In genomic region chr4:168609369-168609768, GRCh38 we compare ENCODE assay signal across 18 cellular contexts.
A peak's percentile ranks its signal among the peaks of the same experiment; 100 is the strongest.
DNase-seq lines count a peak whose midpoint lies in the region; ATAC-seq and TF ChIP-seq lines count a peak whose summit lies in the region.
"Had no signal": no experiment of that assay in that cellular context is flagged by ENCODE, and none has a peak within 500 bp of the region (broad histone marks: within the 10 kb centered on the region; RNA-seq: fewer than 3 reads in every experiment).

No MANE protein-coding gene starts in this region.

- H3K4me1 ChIP-seq in A673 (ENCODE audit: insufficient read depth, low read length, poor library complexity, severe bottlenecking) = peaks cover 86% of the 10 kb centered on the region
- peaks cover 25% of the 10 kb centered on the region for H3K4me1 ChIP-seq in IMR-90 (ENCODE audit: control insufficient read depth, insufficient read depth, low read length)
- H3K4me1 ChIP-seq in neuronal stem cell (ENCODE audit: control insufficient read depth in 2 of 2, insufficient read depth in 1 of 2, low read depth in 1 of 2, low read length in 2 of 2) = peaks cover 11 to 12% of the 10 kb centered on the region in 2 donors
- H3K4me1 ChIP-seq in breast epithelium = no peaks in the 10 kb centered on the region

- no peaks in the 10 kb centered on the region for H3K9me3 ChIP-seq in A673 (ENCODE audit: low read depth, low read length, poor library complexity, severe bottlenecking)
- no peaks in the 10 kb centered on the region for H3K9me3 ChIP-seq in IMR-90 (ENCODE audit: control insufficient read depth, insufficient read depth, low read length)
- no peaks in the 10 kb centered on the region for H3K9me3 ChIP-seq in neuronal stem cell (replicated peaks in 1 of 2; ENCODE audit: control insufficient read depth in 2 of 2, insufficient read depth in 1 of 2, low read depth in 1 of 2, low read length in 2 of 2)
- no peaks in the 10 kb centered on the region for H3K9me3 ChIP-seq in breast epithelium
- H3K9me3 ChIP-seq: A549 had no signal

- H3K27ac ChIP-seq in A673 (ENCODE audit: low read depth, low read length, poor library complexity, severe bottlenecking) = peak overlapping the region; percentile 86
- H3K27ac ChIP-seq in IMR-90 (ENCODE audit: insufficient read depth, low read length) = no peak overlapping the region
- H3K27ac ChIP-seq in neuronal stem cell (replicated peaks; ENCODE audit: low read length) = no peak overlapping the region
- no peak overlapping the region for H3K27ac ChIP-seq in breast epithelium
- H3K27ac ChIP-seq: GM23248 had no signal

- POLR2A ChIA-PET in A673 (lab: Charles Lee; ENCODE audit: low non-redundant PET) (interaction anchor here (0.6 kb wide), 1 partner anchor 15 kb away, joined by 5 read pairs; no protein-coding TSS in a partner anchor), IMR-90 (lab: Charles Lee; ENCODE audit: unreplicated experiment) (interaction anchor here (0.5 to 0.7 kb wide), 2 partner anchors 20 to 79 kb away, joined by 4 to 9 read pairs; no protein-coding TSS in a partner anchor)

- intact Hi-C loops in A673 (cut with micrococcal nuclease; ENCODE audit: unreplicated experiment) = no loop called here
- intact Hi-C loops in IMR-90 (cut with micrococcal nuclease) = no loop called here
- intact Hi-C loops in breast epithelium (cut with DNase I; ENCODE audit: low total_unique reads) = no loop called here

- no peak for TF ChIP-seq RAD21 in IMR-90 (IDR thresholded peaks at IDR 0.05; ENCODE audit: low read length)

- H3K4me3 ChIP-seq in A673 (ENCODE audit: low read depth, low read length, poor library complexity, severe bottlenecking) (no peak overlapping the region), IMR-90 (ENCODE audit: insufficient read depth, low read depth, low read length) (no peak overlapping the region), neuronal stem cell (ENCODE audit: low read length in 2 of 2) (no peak overlapping the region), breast epithelium (no peak overlapping the region)
- H3K4me3 ChIP-seq: A549, GM23248 had no signal

- no peak overlapping the region for H2BK15ac ChIP-seq in IMR-90 (ENCODE audit: low read depth, low read length)
- H2BK15ac ChIP-seq in neuronal stem cell (ENCODE audit: low read length) = no peak overlapping the region

- DNase-seq in A673 (ENCODE audit: low spot score) (no peak), IMR-90 (no peak), neuronal stem cell (ENCODE audit: low spot score) (no peak), glomerular visceral epithelial cell (ENCODE audit: extremely low spot score) (no peak), DMS 273 treated with DMSO at 0.1 percent for 48 hours (lab: John Stamatoyannopoulos, UW) (no peak), breast epithelium (ENCODE audit: low spot score in 2 of 2) (no peak)
- DNase-seq: 8988T; C1 segment of cervical spinal cord; Calu3; CD4-positive, alpha-beta memory T cell; COR-L47; DMS153; DND-41; GM23248; H9; HFFc6 had no signal

- H2AK9ac ChIP-seq in IMR-90 (replicated peaks; ENCODE audit: low read depth, low read length, poor library complexity) = no peak overlapping the region

- H2BK120ac ChIP-seq in IMR-90 (ENCODE audit: low read depth, low read length) = peak overlapping the region; percentile 12; the same call in 1 of the 2 replicates
- no peak overlapping the region for H2BK120ac ChIP-seq in neuronal stem cell (ENCODE audit: low read depth, low read length)

- dilution Hi-C loops in IMR-90 (cut with HindIII; ENCODE audit: low sequenced_read_pairs, unreplicated experiment) = no loop called here

- H4K20me1 ChIP-seq in IMR-90 (ENCODE audit: insufficient read depth, low read length) = no peaks in the 10 kb centered on the region

- H2AFZ ChIP-seq in IMR-90 (replicated peaks; ENCODE audit: low read length, poor library complexity) (peak overlapping the region; percentile 9), neuronal stem cell (ENCODE audit: low read length) (no peak overlapping the region)
- H2AFZ ChIP-seq: GM23248 had no signal

- BruUV-seq in A673 (replicated peaks; lab: Mats Ljungman, UMichigan) (no TSS peak), IMR-90 (replicated peaks; lab: Mats Ljungman, UMichigan) (no TSS peak)

- H3K23ac ChIP-seq in IMR-90 (ENCODE audit: low read depth, low read length) (no peak overlapping the region), neuronal stem cell (ENCODE audit: low read depth, low read length, poor library complexity) (no peak overlapping the region)

- H2BK5ac ChIP-seq in IMR-90 (ENCODE audit: low read depth, low read length, poor library complexity, severe bottlenecking) = no peak overlapping the region
- no peak overlapping the region for H2BK5ac ChIP-seq in neuronal stem cell (ENCODE audit: low read length)

- H3K9me1 ChIP-seq in IMR-90 (ENCODE audit: insufficient read depth, low read length) = peaks cover 20% of the 10 kb centered on the region

- no peak overlapping the region for H3K56ac ChIP-seq in IMR-90 (ENCODE audit: extremely low read depth, insufficient read depth, low read length)

- H3K9ac ChIP-seq in IMR-90 (ENCODE audit: low read depth, low read length) (no peak overlapping the region), neuronal stem cell (ENCODE audit: low read depth, low read length, poor library complexity) (no peak overlapping the region)
- H3K9ac ChIP-seq: GM23248 had no signal

- H3K79me1 ChIP-seq in IMR-90 (ENCODE audit: low read depth in 1 of 2, low read length in 2 of 2) (no peaks in the 10 kb centered on the region), neuronal stem cell (ENCODE audit: low read depth, low read length) (no peaks in the 10 kb centered on the region)

- TF ChIP-seq POLR2A in IMR-90 (IDR thresholded peaks at IDR 0.05; ENCODE audit: low read depth, low read length) = no peak
- TF ChIP-seq POLR2A in breast epithelium (IDR thresholded peaks at IDR 0.05) = no peak

- H3K14ac ChIP-seq in IMR-90 (replicated peaks; ENCODE audit: low read depth, low read length) (no peak overlapping the region), neuronal stem cell (ENCODE audit: low read length) (no peak overlapping the region)

- H3K36me3 ChIP-seq in A673 (ENCODE audit: insufficient read depth, low read length, poor library complexity, severe bottlenecking) = no peaks in the 10 kb centered on the region
- H3K36me3 ChIP-seq in IMR-90 (ENCODE audit: control insufficient read depth, insufficient read depth, low read length) = no peaks in the 10 kb centered on the region
- H3K36me3 ChIP-seq in neuronal stem cell (replicated peaks in 1 of 2; ENCODE audit: control insufficient read depth in 2 of 2, insufficient read depth in 2 of 2, low read length in 2 of 2) = no peaks in the 10 kb centered on the region
- H3K36me3 ChIP-seq in breast epithelium = no peaks in the 10 kb centered on the region

- no peak overlapping the region for H4K8ac ChIP-seq in IMR-90 (ENCODE audit: low read depth in 2 of 2, low read length in 2 of 2)
- H4K8ac ChIP-seq in neuronal stem cell (ENCODE audit: low read depth, low read length) = no peak overlapping the region

- no peak for ATAC-seq in IMR-90 (ENCODE audit: low read depth)
- ATAC-seq: A549, HCT116 had no signal

- no peak overlapping the region for H3K18ac ChIP-seq in IMR-90 (ENCODE audit: low read depth, low read length)
- peak overlapping the region; percentile 76 for H3K18ac ChIP-seq in neuronal stem cell (ENCODE audit: low read length)

- TF ChIP-seq CTCF in A673 (conservative IDR thresholded peaks at IDR 0.05; ENCODE audit: low read depth, low read length) = no peak
- TF ChIP-seq CTCF in IMR-90 (conservative IDR thresholded peaks at IDR 0.05; ENCODE audit: low read depth, low read length) = no peak
- TF ChIP-seq CTCF in breast epithelium (IDR thresholded peaks at IDR 0.05) = no peak

- peak overlapping the region; percentile 66 for H2AK5ac ChIP-seq in IMR-90 (ENCODE audit: low read depth, low read length)
- H2AK5ac ChIP-seq in neuronal stem cell (ENCODE audit: low read depth, low read length) = no peak overlapping the region

- CTCF ChIA-PET in A673 (lab: Charles Lee) (interaction anchor here (0.7 to 1.2 kb wide), 2 partner anchors 10 to 22 kb away, joined by 4 read pairs; no protein-coding TSS in a partner anchor), IMR-90 (lab: Yijun Ruan, JAX) (no interaction called here)

- H2BK20ac ChIP-seq in IMR-90 (ENCODE audit: low read depth, low read length) = no peak overlapping the region

- H2BK12ac ChIP-seq in neuronal stem cell (ENCODE audit: low read length) = peak overlapping the region; percentile 28

- in situ Hi-C loops in IMR-90 (cut with MboI; ENCODE audit: low sequenced_read_pairs) = no loop called here

- no peak overlapping the region for H4K5ac ChIP-seq in IMR-90 (ENCODE audit: low read depth, low read length)

- peak overlapping the region; percentile 38 for H3K4ac ChIP-seq in IMR-90 (ENCODE audit: low read depth, low read length)
- H3K4ac ChIP-seq in neuronal stem cell (ENCODE audit: low read length) = no peak overlapping the region

- H3K27me3 ChIP-seq in A673 (replicated peaks; ENCODE audit: insufficient read depth, low read depth, low read length, poor library complexity) = no peaks in the 10 kb centered on the region
- H3K27me3 ChIP-seq in IMR-90 (ENCODE audit: control insufficient read depth, insufficient read depth, low read length) = no peaks in the 10 kb centered on the region
- H3K27me3 ChIP-seq in neuronal stem cell (ENCODE audit: control insufficient read depth in 3 of 3, insufficient read depth in 3 of 3, low read depth in 1 of 3, low read length in 3 of 3) = no peaks in the 10 kb centered on the region
- H3K27me3 ChIP-seq in breast epithelium = no peaks in the 10 kb centered on the region

- H4K91ac ChIP-seq in IMR-90 (ENCODE audit: insufficient read depth, low read depth, low read length) (no peak overlapping the region), neuronal stem cell (ENCODE audit: low read depth, low read length, poor library complexity) (no peak overlapping the region)

- no CpG with 5 or more reads among the region's 4 CpGs for WGBS in IMR-90 (ENCODE audit: extremely low coverage in 2 of 2, insufficient read length in 1 of 2), 2 experiments
- WGBS in neuronal stem cell (ENCODE audit: extremely low coverage in 2 of 2, insufficient read length in 2 of 2, insufficient replicate concordance in 1 of 2), 2 donors = no CpG with 5 or more reads among the region's 4 CpGs

- no peak overlapping the region for H3K4me2 ChIP-seq in IMR-90 (ENCODE audit: low read depth, low read length)
- H3K4me2 ChIP-seq in neuronal stem cell (ENCODE audit: insufficient read depth, low read length, poor library complexity, severe bottlenecking) = no peak overlapping the region
- H3K4me2 ChIP-seq: A549 had no signal

TF ChIP-seq in IMR-90, 13 proteins besides CTCF, POLR2A, EP300 and RAD21 (continues in another document):
- TF ChIP-seq SMC3 (IDR thresholded peaks at IDR 0.05; ENCODE audit: low read depth, low read length) (no peak), USF2 (IDR thresholded peaks at IDR 0.05; ENCODE audit: low read depth, low read length) (no peak), MAZ (IDR thresholded peaks at IDR 0.05; ENCODE audit: borderline replicate concordance, low read depth, low read length) (no peak)
